Comparison of ENCODE assay signal across 14 cellular contexts in the genomic region with DNA sequence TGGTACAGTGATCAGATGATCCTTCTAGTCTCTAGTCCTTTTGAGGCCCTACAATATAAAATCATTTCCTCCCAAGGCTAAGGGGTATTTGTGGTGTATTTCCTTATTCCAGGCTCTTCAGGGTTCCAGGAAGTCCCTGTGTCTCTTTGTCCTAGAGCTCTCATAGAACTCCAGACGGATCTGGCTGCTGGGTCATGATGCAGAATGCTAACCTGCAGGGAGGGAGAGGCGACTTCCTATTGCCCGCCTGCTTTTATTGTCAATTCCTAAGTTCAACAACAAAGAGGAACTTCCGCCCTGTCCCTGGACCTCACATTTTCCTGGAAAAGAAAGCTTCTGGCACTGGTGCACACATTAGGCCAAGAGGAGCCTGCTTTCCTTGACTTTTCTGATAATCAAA.
"Had no signal": no experiment of that assay in that cellular context is flagged by ENCODE, and none has a peak within 500 bp of the region (broad histone marks: within the 10 kb centered on the region; RNA-seq: fewer than 3 reads in every experiment).

No MANE protein-coding gene starts in this region.

- H3K4me3 ChIP-seq: hepatocyte, lower lobe of right lung, thoracic aorta, upper lobe of left lung had no signal

- H3K27me3 ChIP-seq: upper lobe of left lung had no signal

- DNase-seq: activated naive CD4-positive, alpha-beta T cell treated with Interleukin-2 at 50 U/mL for 16 hours; activated naive CD8-positive, alpha-beta T cell treated with anti-CD3 and anti-CD28 coated beads for 36 hours; activated T-cell treated with anti-CD3 and anti-CD28 coated beads, Interleukin-2, amount 50 U/mL, for 24 hours; amniotic stem cell; lower lobe of right lung; mesendoderm; naive B cell; retina; stimulated activated CD4-positive, alpha-beta T cell treated with anti-CD3 and anti-CD28 coated beads, Interleukin-4, amount 100 ng/mL, for 24 hours; stimulated activated naive CD4-positive, alpha-beta T cell treated with Interleukin-2 at 50 U/mL for 16 hours; T-helper 1 cell; upper lobe of left lung had no signal

- H3K4me1 ChIP-seq: lower lobe of right lung, upper lobe of left lung had no signal

- H3K36me3 ChIP-seq: lower lobe of right lung, thoracic aorta, upper lobe of left lung had no signal

- H3K9me3 ChIP-seq: lower lobe of right lung, thoracic aorta, upper lobe of left lung had no signal

- H3K27ac ChIP-seq: hepatocyte, lower lobe of right lung, thoracic aorta, upper lobe of left lung had no signal

- ATAC-seq: lower lobe of right lung had no signal
